18 cellular contexts compared by ENCODE assay signal in the genomic region with DNA sequence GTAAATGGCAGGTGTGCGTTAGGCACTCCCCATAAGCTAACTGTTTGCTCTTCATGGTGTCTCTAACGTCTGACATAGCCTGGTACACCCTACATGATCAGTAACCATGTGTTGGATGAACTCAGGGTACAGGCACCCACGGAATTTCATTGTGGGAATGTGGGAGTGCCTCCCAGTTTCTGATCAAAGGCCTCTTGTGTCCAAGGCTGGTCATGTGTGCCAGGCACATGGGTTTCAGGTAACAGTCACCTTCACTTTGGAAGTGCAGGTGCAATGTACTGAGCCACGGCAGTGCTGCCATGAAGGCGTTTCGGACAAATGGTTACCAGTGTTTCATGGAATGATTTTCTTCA.
DNase-seq lines count a peak whose midpoint lies in the region; ATAC-seq, FAIRE-seq and TF ChIP-seq lines count a peak whose summit lies in the region.
"Had no signal": no experiment of that assay in that cellular context is flagged by ENCODE, and none has a peak within 500 bp of the region (broad histone marks: within the 10 kb centered on the region; RNA-seq: fewer than 3 reads in every experiment).

No MANE protein-coding gene starts in this region.

- TF ChIP-seq EP300 in HepG2 (IDR thresholded peaks at IDR 0.05; ENCODE audit: low read depth in 2 of 2, low read length in 2 of 2) = no peak
- TF ChIP-seq EP300 in HepG2 (CRISPR knock-in tag; IDR thresholded peaks at IDR 0.05; ENCODE audit: borderline replicate concordance) = no peak

- TF ChIP-seq RAD21 in HepG2 (CRISPR knock-in tag; IDR thresholded peaks at IDR 0.05) (no peak), IMR-90 (IDR thresholded peaks at IDR 0.05; ENCODE audit: low read length) (no peak)

- POLR2A ChIA-PET in HepG2 (lab: Yijun Ruan, JAX) = no interaction called here
- POLR2A ChIA-PET in IMR-90 (lab: Charles Lee; ENCODE audit: unreplicated experiment) = no interaction called here

- H3K27me3 ChIP-seq in HepG2 (ENCODE audit: control insufficient read depth in 1 of 2, insufficient read depth in 2 of 2, low read length in 2 of 2) (peaks cover 0 to 51% of the 10 kb centered on the region in 2 experiments), right lobe of liver (no peaks in the 10 kb centered on the region), IMR-90 (ENCODE audit: control insufficient read depth, insufficient read depth, low read length) (no peaks in the 10 kb centered on the region)

- H4K20me1 ChIP-seq in HepG2 (ENCODE audit: insufficient read depth, low read length) (no peaks in the 10 kb centered on the region; the same call in 1 of the 2 replicates), IMR-90 (ENCODE audit: insufficient read depth, low read length) (no peaks in the 10 kb centered on the region)
- H4K20me1 ChIP-seq: BLaER1 treated with 17β-estradiol and CSF1 and Interleukin-3, amounts not matched to agents 10 nM and 100 nM had no signal

- intact Hi-C loops in HepG2 (cut with micrococcal nuclease; ENCODE audit: unreplicated experiment) (no loop called here), right lobe of liver (cut with DNase I) (no loop called here), IMR-90 (cut with micrococcal nuclease) (no loop called here), posterior vena cava (cut with DNase I) (no loop called here)

- CTCF ChIA-PET in HepG2 (lab: Yijun Ruan, JAX; ENCODE audit: low intra/inter-chr PET ratio, low total read pairs) (no interaction called here), IMR-90 (lab: Yijun Ruan, JAX) (no interaction called here)

- no peak overlapping the region for H3K14ac ChIP-seq in IMR-90 (replicated peaks; ENCODE audit: low read depth, low read length)

- TF ChIP-seq CTCF in HepG2 (CRISPR knock-in tag; IDR thresholded peaks at IDR 0.05) (no peak), right lobe of liver (IDR thresholded peaks at IDR 0.05) (no peak), IMR-90 (conservative IDR thresholded peaks at IDR 0.05; ENCODE audit: low read depth, low read length) (no peak)

- no peak overlapping the region for H2BK120ac ChIP-seq in IMR-90 (ENCODE audit: low read depth, low read length)

- peak overlapping the region; percentile 9 for H2AK9ac ChIP-seq in IMR-90 (replicated peaks; ENCODE audit: low read depth, low read length, poor library complexity)

- no peaks in the 10 kb centered on the region for H3K79me2 ChIP-seq in HepG2 (ENCODE audit: insufficient read depth, low read length)

- ATAC-seq in HepG2 = peak; percentile 26; the same call in 1 of the 3 replicates
- ATAC-seq in right lobe of liver = no peak
- ATAC-seq in IMR-90 (ENCODE audit: low read depth) = no peak
- ATAC-seq: GM12878 had no signal

- peaks cover 10% of the 10 kb centered on the region for H3K9me3 ChIP-seq in HepG2 (ENCODE audit: low read length)
- no peaks in the 10 kb centered on the region for H3K9me3 ChIP-seq in right lobe of liver
- H3K9me3 ChIP-seq in IMR-90 (ENCODE audit: control insufficient read depth, insufficient read depth, low read length) = peaks cover 28% of the 10 kb centered on the region
- H3K9me3 ChIP-seq: HAP-1 had no signal

- H2AK5ac ChIP-seq in IMR-90 (ENCODE audit: low read depth, low read length) = no peak overlapping the region

- H3K79me1 ChIP-seq in IMR-90 (ENCODE audit: low read depth in 1 of 2, low read length in 2 of 2) = no peaks in the 10 kb centered on the region

- no peaks in the 10 kb centered on the region for H3K9me1 ChIP-seq in IMR-90 (ENCODE audit: insufficient read depth, low read length)

- H3K4me3 ChIP-seq in HepG2 (replicated peaks in 1 of 3; ENCODE audit: insufficient read depth in 1 of 3, low read depth in 2 of 3, low read length in 3 of 3) (no peak overlapping the region), right lobe of liver (no peak overlapping the region), IMR-90 (ENCODE audit: insufficient read depth, low read depth, low read length) (no peak overlapping the region)
- H3K4me3 ChIP-seq: BLaER1 treated with 17β-estradiol and CSF1 and Interleukin-3, amounts not matched to agents 10 nM and 100 nM; GM12878; GM23248; HAP-1 had no signal

- no peak overlapping the region for H3K23ac ChIP-seq in IMR-90 (ENCODE audit: low read depth, low read length)

- no peak for DNase-seq in HepG2 (ENCODE audit: low spot score)
- DNase-seq in right lobe of liver = no peak
- no peak for DNase-seq in IMR-90
- DNase-seq in kidney tubule cell (ENCODE audit: low spot score) = peak; percentile 7
- DNase-seq in posterior vena cava (ENCODE audit: low spot score) = peak; percentile 57
- no peak for DNase-seq in DMS 273 (lab: John Stamatoyannopoulos, UW; ENCODE audit: unreplicated experiment)
- no peak for DNase-seq in DMS153 treated with DMSO at 0.1 percent for 48 hours (lab: John Stamatoyannopoulos, UW; ENCODE audit: unreplicated experiment)
- no peak for DNase-seq in NCI-H1105 (lab: John Stamatoyannopoulos, UW)
- DNase-seq: CD4-positive, alpha-beta T cell; DMS53; DND-41; EL; GM23248; KBM-7 had no signal

- H3K4me2 ChIP-seq in HepG2 (ENCODE audit: low read depth, low read length) (no peak overlapping the region), IMR-90 (ENCODE audit: low read depth, low read length) (no peak overlapping the region)
- H3K4me2 ChIP-seq: BLaER1 treated with 17β-estradiol and CSF1 and Interleukin-3, amounts not matched to agents 10 nM and 100 nM had no signal

- no peak overlapping the region for H3K4ac ChIP-seq in IMR-90 (ENCODE audit: low read depth, low read length)

- dilution Hi-C loops in IMR-90 (cut with HindIII; ENCODE audit: low sequenced_read_pairs, unreplicated experiment) = no loop called here

- H2AFZ ChIP-seq in HepG2 (ENCODE audit: low read length) = no peak overlapping the region
- no peak overlapping the region for H2AFZ ChIP-seq in IMR-90 (replicated peaks; ENCODE audit: low read length, poor library complexity)
- H2AFZ ChIP-seq: GM23248 had no signal

- no peak overlapping the region for H4K8ac ChIP-seq in IMR-90 (ENCODE audit: low read depth in 2 of 2, low read length in 2 of 2)

- H3K18ac ChIP-seq in IMR-90 (ENCODE audit: low read depth, low read length) = no peak overlapping the region

- no peak for TF ChIP-seq POLR2A in HepG2 (IDR thresholded peaks at IDR 0.05; ENCODE audit: insufficient read depth in 1 of 2, low read depth in 2 of 2, low read length in 2 of 2)
- TF ChIP-seq POLR2A in right lobe of liver (IDR thresholded peaks at IDR 0.05) = no peak
- no peak for TF ChIP-seq POLR2A in IMR-90 (IDR thresholded peaks at IDR 0.05; ENCODE audit: low read depth, low read length)

- H3K56ac ChIP-seq in IMR-90 (ENCODE audit: extremely low read depth, insufficient read depth, low read length) = no peak overlapping the region

- in situ Hi-C loops in HepG2 (cut with HindIII; ENCODE audit: extremely low pct_ligation_motif_present, low pct_unique_long_range_greater_than_20kb) (no loop called here), IMR-90 (cut with MboI; ENCODE audit: low sequenced_read_pairs) (no loop called here)

- H4K91ac ChIP-seq in IMR-90 (ENCODE audit: insufficient read depth, low read depth, low read length) = no peak overlapping the region

- H3K4me1 ChIP-seq in HepG2 (ENCODE audit: insufficient read depth, low read length) = no peaks in the 10 kb centered on the region
- no peaks in the 10 kb centered on the region for H3K4me1 ChIP-seq in right lobe of liver
- no peaks in the 10 kb centered on the region for H3K4me1 ChIP-seq in IMR-90 (ENCODE audit: control insufficient read depth, insufficient read depth, low read length)
- H3K4me1 ChIP-seq: HAP-1 had no signal

- no peak overlapping the region for H3K27ac ChIP-seq in HepG2 (ENCODE audit: extremely low read length, insufficient read depth, low read length)
- H3K27ac ChIP-seq in right lobe of liver = no peak overlapping the region
- no peak overlapping the region for H3K27ac ChIP-seq in IMR-90 (ENCODE audit: insufficient read depth, low read length)
- H3K27ac ChIP-seq: BLaER1 treated with 17β-estradiol and CSF1 and Interleukin-3, amounts not matched to agents 10 nM and 100 nM; GM23248; HL-60 had no signal

- 49% methylated on average over 6 of the region's 6 CpGs for WGBS in HepG2 (ENCODE audit: low lambda C conversion rate)
- 65% methylated on average over 5 of the region's 6 CpGs for WGBS in right lobe of liver (ENCODE audit: insufficient coverage, low coverage, low lambda C conversion rate, missing lambda C conversion rate)
- WGBS in IMR-90 (ENCODE audit: extremely low coverage in 2 of 2, insufficient read length in 1 of 2), 2 experiments = no CpG with 5 or more reads among the region's 6 CpGs

- FAIRE-seq in HepG2 (lab: Jason Lieb, UNC) = no peak
- FAIRE-seq: GM12878 had no signal

- H3K36me3 ChIP-seq in HepG2 (replicated peaks in 1 of 2; ENCODE audit: control insufficient read depth in 1 of 2, insufficient read depth in 2 of 2, low read length in 2 of 2) = no peaks in the 10 kb centered on the region
- no peaks in the 10 kb centered on the region for H3K36me3 ChIP-seq in right lobe of liver
- no peaks in the 10 kb centered on the region for H3K36me3 ChIP-seq in IMR-90 (ENCODE audit: control insufficient read depth, insufficient read depth, low read length)
- H3K36me3 ChIP-seq: BLaER1 treated with 17β-estradiol and CSF1 and Interleukin-3, amounts not matched to agents 10 nM and 100 nM; HAP-1 had no signal

- H4K5ac ChIP-seq in IMR-90 (ENCODE audit: low read depth, low read length) = no peak overlapping the region

- H3K9ac ChIP-seq in HepG2 (ENCODE audit: insufficient read depth, low read depth, low read length) (no peak overlapping the region), IMR-90 (ENCODE audit: low read depth, low read length) (no peak overlapping the region)
- H3K9ac ChIP-seq: BLaER1 treated with 17β-estradiol and CSF1 and Interleukin-3, amounts not matched to agents 10 nM and 100 nM; GM23248 had no signal

- H2BK5ac ChIP-seq in IMR-90 (ENCODE audit: low read depth, low read length, poor library complexity, severe bottlenecking) = no peak overlapping the region

- H2BK15ac ChIP-seq in IMR-90 (ENCODE audit: low read depth, low read length) = no peak overlapping the region

- BruUV-seq in HepG2 (replicated peaks; lab: Mats Ljungman, UMichigan) (no TSS peak), IMR-90 (replicated peaks; lab: Mats Ljungman, UMichigan) (no TSS peak)

- no peak overlapping the region for H2BK20ac ChIP-seq in IMR-90 (ENCODE audit: low read depth, low read length)

TF ChIP-seq in IMR-90, 13 proteins besides CTCF, POLR2A, EP300 and RAD21 (continues in another document):
- TF ChIP-seq FOS (IDR thresholded peaks at IDR 0.05; ENCODE audit: low read depth, low read length) (no peak), CHD1 (IDR thresholded peaks at IDR 0.05; ENCODE audit: low read depth, low read length) (no peak), MXI1 (IDR thresholded peaks at IDR 0.05; ENCODE audit: borderline replicate concordance, low read depth, low read length) (no peak), NFE2L2 (IDR thresholded peaks at IDR 0.05; ENCODE audit: low read depth, low read length) (no peak), RCOR1 (IDR thresholded peaks at IDR 0.05; ENCODE audit: insufficient replicate concordance, low read length) (no peak), MAFK (IDR thresholded peaks at IDR 0.05; ENCODE audit: low read depth, low read length) (no peak)

Comparison
In these comparisons a context has a peak if more than half of its experiments do, and no peak if none do; other contexts are left out.
1. DNase-seq: peak in kidney tubule cell (single experiment) and posterior vena cava (single experiment); none in HepG2 (single experiment), right lobe of liver (0 of 3), IMR-90 (single experiment), DMS 273 (single experiment), DMS153 treated with DMSO at 0.1 percent for 48 hours (single experiment) and NCI-H1105 (single experiment).